In the genomic region with DNA sequence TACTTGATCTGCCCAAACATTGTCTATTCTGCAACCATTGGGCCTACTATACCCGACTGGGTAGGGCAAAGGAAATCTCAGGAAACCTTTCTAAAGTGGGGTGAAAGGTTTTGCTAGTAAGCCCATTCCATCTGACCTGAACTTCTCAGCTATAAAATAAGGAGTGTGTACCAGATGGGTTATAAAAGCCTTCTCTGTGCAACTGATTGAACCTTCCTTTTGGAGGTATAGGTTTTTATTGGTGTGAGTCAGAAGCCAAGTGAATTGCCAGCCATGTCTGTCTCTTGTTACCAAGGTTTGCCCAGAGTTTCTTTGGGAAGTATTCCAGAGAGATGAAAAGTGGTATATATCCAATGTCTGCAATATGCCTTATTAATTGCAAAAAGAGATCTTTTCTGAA, we compare ENCODE assay signal across 35 cellular contexts.
"Had no signal": no experiment of that assay in that cellular context is flagged by ENCODE, and none has a peak within 500 bp of the region (broad histone marks: within the 10 kb centered on the region; RNA-seq: fewer than 3 reads in every experiment).

No MANE protein-coding gene starts in this region.

- H3K9me3 ChIP-seq: MG63 had no signal

- H3K4me3 ChIP-seq: MG63 had no signal

- H3K36me3 ChIP-seq: MG63 had no signal

- H3K27me3 ChIP-seq: MG63 had no signal

- DNase-seq: Karpas-422, Kasumi-1, MG63, MM.1S, MV-4-11, NCI-H1048, NCI-H1092, NCI-H1092 treated with DMSO at 0.1 percent for 48 hours, NCI-H1105, NCI-H1105 treated with DMSO at 0.1 percent for 48 hours, NCI-H1417, NCI-H1417 treated with DMSO at 0.1 percent for 48 hours, NCI-H1436, NCI-H1436 treated with DMSO at 0.1 percent for 48 hours, NCI-H146, NCI-H1694, NCI-H1694 treated with DMSO at 0.1 percent for 48 hours, NCI-H187, NCI-H187 treated with DMSO at 0.1 percent for 48 hours, NCI-H1930, NCI-H2029, NCI-H2029 treated with DMSO at 0.1 percent for 48 hours, NCI-H2081, NCI-H2081 treated with DMSO at 0.1 percent for 48 hours, NCI-H2107, NCI-H2171, NCI-H2171 treated with DMSO at 0.1 percent for 48 hours, NCI-H2227 treated with DMSO at 0.1 percent for 48 hours, NCI-H226, NCI-H345, NCI-H446, NCI-H446 treated with DMSO at 0.1 percent for 48 hours, NCI-H510A, NCI-H510A treated with DMSO at 0.1 percent for 48 hours had no signal

- H3K27ac ChIP-seq: KMS-11 had no signal
